In genomic region chr16:30458561-30459394, GRCh38 we compare ENCODE assay signal across 1 cellular context.
TF ChIP-seq lines count a peak whose summit lies in the region.

No MANE protein-coding gene starts in this region.

TF ChIP-seq in HepG2, 621 proteins besides CTCF, POLR2A, EP300 and RAD21 (continued from another document and continues in another):
- TF ChIP-seq ZBTB4 (CRISPR knock-in tag; IDR thresholded peaks at IDR 0.05; ENCODE audit: borderline replicate concordance) (peak; percentile 86; the same call in 1 of the 2 replicates), NFKB2 (CRISPR knock-in tag; IDR thresholded peaks at IDR 0.05; ENCODE audit: borderline replicate concordance) (peak; percentile 83; the same call in 1 of the 2 replicates), KDM5A (IDR thresholded peaks at IDR 0.05; ENCODE audit: borderline replicate concordance, low read length) (no peak), ZNF790 (CRISPR knock-in tag; IDR thresholded peaks at IDR 0.05; ENCODE audit: borderline replicate concordance) (0 out of 2 replicates have a peak, but pooled peaks have one; percentile 45), ZNF788 (CRISPR knock-in tag; IDR thresholded peaks at IDR 0.05; ENCODE audit: borderline replicate concordance) (peak; percentile 72; the same call in 1 of the 2 replicates), AKNA (CRISPR knock-in tag; IDR thresholded peaks at IDR 0.05; ENCODE audit: borderline replicate concordance) (no peak), MATR3 (CRISPR knock-in tag; IDR thresholded peaks at IDR 0.05) (no peak), DNMT1 (CRISPR knock-in tag; IDR thresholded peaks at IDR 0.05) (no peak), PHF20 (CRISPR knock-in tag; IDR thresholded peaks at IDR 0.05) (peak; percentile 50; the same call in 1 of the 2 replicates), THYN1 (CRISPR knock-in tag; IDR thresholded peaks at IDR 0.05; ENCODE audit: borderline replicate concordance, low read depth) (peak; percentile 21; the same call in 1 of the 2 replicates), ZNF616 (CRISPR knock-in tag; IDR thresholded peaks at IDR 0.05; ENCODE audit: low read depth) (0 out of 2 replicates have a peak, but pooled peaks have one; percentile 43), TSC22D2 (CRISPR knock-in tag; IDR thresholded peaks at IDR 0.05; ENCODE audit: borderline replicate concordance) (0 out of 2 replicates have a peak, but pooled peaks have one; percentile 23), GATAD1 (CRISPR knock-in tag; IDR thresholded peaks at IDR 0.05) (no peak), MAX (IDR thresholded peaks at IDR 0.05) (peak; percentile 50), TEAD3 (CRISPR knock-in tag; optimal IDR thresholded peaks at IDR 0.05; ENCODE audit: borderline replicate concordance) (peak; percentile 44), ZKSCAN8 (CRISPR knock-in tag; IDR thresholded peaks at IDR 0.05; ENCODE audit: borderline replicate concordance) (no peak), RXRA (CRISPR knock-in tag; IDR thresholded peaks at IDR 0.05) (peak; percentile 65; the same call in 1 of the 2 replicates), ZFP91 (CRISPR knock-in tag; IDR thresholded peaks at IDR 0.05; ENCODE audit: borderline replicate concordance) (peak; percentile 82), HES4 (CRISPR knock-in tag; IDR thresholded peaks at IDR 0.05; ENCODE audit: borderline replicate concordance) (peak; percentile 71; the same call in 1 of the 2 replicates), ZNF318 (CRISPR knock-in tag; IDR thresholded peaks at IDR 0.05) (peak; percentile 48; the same call in 1 of the 2 replicates), CAMTA2 (CRISPR knock-in tag; IDR thresholded peaks at IDR 0.05; ENCODE audit: borderline replicate concordance) (0 out of 2 replicates have a peak, but pooled peaks have one; percentile 80), ZNF446 (CRISPR knock-in tag; IDR thresholded peaks at IDR 0.05) (peak; percentile 87), CSRNP1 (CRISPR knock-in tag; IDR thresholded peaks at IDR 0.05) (peak; percentile 70; the same call in 1 of the 2 replicates), ZNF720 (CRISPR knock-in tag; IDR thresholded peaks at IDR 0.05) (no peak), ELF3 (CRISPR knock-in tag; IDR thresholded peaks at IDR 0.05) (peak; percentile 87), EZH2 (conservative IDR thresholded peaks at IDR 0.05; ENCODE audit: low read depth, low read length) (no peak), ZFX (CRISPR knock-in tag; IDR thresholded peaks at IDR 0.05; ENCODE audit: low read depth) (peak; percentile 96), ZBTB7B (CRISPR knock-in tag; IDR thresholded peaks at IDR 0.05) (peak; percentile 85), CEBPG (CRISPR knock-in tag; IDR thresholded peaks at IDR 0.05) (no peak; the same call in none of the 2 replicates), GABPB1 (CRISPR knock-in tag; IDR thresholded peaks at IDR 0.05) (peak; percentile 64), BCLAF1 (IDR thresholded peaks at IDR 0.05) (no peak), ZNF572 (CRISPR knock-in tag; IDR thresholded peaks at IDR 0.05) (peak; percentile 64; the same call in 1 of the 2 replicates), GATAD2A (CRISPR knock-in tag; IDR thresholded peaks at IDR 0.05) (peak; percentile 61)
